ENCODE assay signal across 8 cellular contexts in genomic region chr1:144546274-144547171, GRCh38. TPM values are rescaled to one million over a fixed set of nuclear protein-coding genes. Genes with fewer than 3 reads are reported as not detected.
DNase-seq lines count a peak whose midpoint lies in the region; ATAC-seq and TF ChIP-seq lines count a peak whose summit lies in the region.
"Not testable (repeated sequence)": the region's sequence is repeated elsewhere in the genome, so short reads cannot be mapped to it uniquely, and the experiment has no call there.

No MANE protein-coding gene starts in this region.

- not testable (repeated sequence) for H4K20me1 ChIP-seq in fibroblast of lung (ENCODE audit: control insufficient read depth, extremely low read depth, insufficient read depth, low read length)

- H3K9me3 ChIP-seq in fibroblast of lung (ENCODE audit: control insufficient read depth, insufficient read depth, low read depth, low read length); mucosa of rectum (ENCODE audit: control insufficient read depth in 2 of 2, low read length in 2 of 2): not testable (repeated sequence)

- not testable (repeated sequence) for H3K79me2 ChIP-seq in fibroblast of lung (ENCODE audit: control insufficient read depth, insufficient read depth, low read length)

- H3K27ac ChIP-seq in fibroblast of lung (ENCODE audit: insufficient read depth, low read length) (peak overlapping the region; percentile 93), mucosa of rectum (ENCODE audit: low read depth in 2 of 2, low read length in 2 of 2) (peak overlapping the region; percentile 76 to 94)

- peak overlapping the region; percentile 9 to 75 (median 46) for H3K4me3 ChIP-seq in fibroblast of lung (replicated peaks in 1 of 4; ENCODE audit: control extremely low read depth in 1 of 4, insufficient read depth in 1 of 4, low read depth in 3 of 4, low read length in 4 of 4)
- peak overlapping the region; percentile 57 to 62 for H3K4me3 ChIP-seq in mucosa of rectum (ENCODE audit: low read length in 2 of 2)

- peak overlapping the region; percentile 69 for H2AFZ ChIP-seq in fibroblast of lung (ENCODE audit: low read length)

- not testable (repeated sequence) for H3K4me1 ChIP-seq in fibroblast of lung (ENCODE audit: control insufficient read depth, extremely low read depth, insufficient read depth, low read length); mucosa of rectum (ENCODE audit: control insufficient read depth in 2 of 2, insufficient read depth in 2 of 2, low read length in 2 of 2)

- H3K27me3 ChIP-seq in fibroblast of lung (ENCODE audit: control insufficient read depth, insufficient read depth, low read length); mucosa of rectum (ENCODE audit: control insufficient read depth in 2 of 2, insufficient read depth in 2 of 2, low read length in 2 of 2): not testable (repeated sequence)

- not testable (repeated sequence) for H3K36me3 ChIP-seq in fibroblast of lung (ENCODE audit: control insufficient read depth, insufficient read depth, low read length); mucosa of rectum (ENCODE audit: control insufficient read depth in 2 of 2, insufficient read depth in 2 of 2, low read length in 2 of 2)

- H3K9ac ChIP-seq in fibroblast of lung (ENCODE audit: insufficient read depth, low read length) (peak overlapping the region; percentile 68), mucosa of rectum (ENCODE audit: low read depth in 1 of 2, low read length in 2 of 2) (peak overlapping the region in 1 of 2 donors; percentile 80)

- TF ChIP-seq CTCF in fibroblast of lung (conservative IDR thresholded peaks at IDR 0.05 in 1 of 2, IDR thresholded peaks at IDR 0.05 in 1 of 2; ENCODE audit: low read depth in 1 of 2, low read length in 2 of 2): not testable (repeated sequence)

- H3K4me2 ChIP-seq in fibroblast of lung (ENCODE audit: extremely low read depth, insufficient read depth, low read length): peak overlapping the region; percentile 78

- DNase-seq in D341Med (ENCODE audit: low spot score): peak; percentile 48
- peak; percentile 81 for DNase-seq in HS-5 (ENCODE audit: low read depth)
- peak; percentile 97 to 99 for DNase-seq in SHP77 (lab: John Stamatoyannopoulos, UW)
- DNase-seq in activated T-helper 9 cell treated with anti-CD3 and anti-CD28 coated beads, Interleukin-2, amount 50 U/mL, for 16 hours (ENCODE audit: low read depth): peak; percentile 57
- DNase-seq in fibroblast of lung (ENCODE audit: low read depth in 2 of 2): peak; percentile 97
- peak; percentile 53 for DNase-seq in stimulated activated CD8-positive, alpha-beta memory T cell treated with anti-CD3 and anti-CD28 coated beads, Interleukin-4, amount 100 ng/mL, for 24 hours (ENCODE audit: low read depth)

- peak; percentile 86 for ATAC-seq in GM21515 (IDR thresholded peaks at IDR 0.05; ENCODE audit: unreplicated experiment)

RNA-seq across cellular contexts. Expression of gene PPIAL4F, which starts 46.2 kb away (rescaled TPM):
- total RNA-seq in fibroblast of lung: not detected in 2 replicates
- not detected in 2 replicates for polyA plus RNA-seq in fibroblast of lung
- not detected in 2 replicates for polyA plus RNA-seq in fibroblast of lung (2012)
- not detected in 2 replicates for polyA minus RNA-seq in fibroblast of lung (ENCODE audit: low replicate concordance)

Comparison
In these comparisons a context has a peak if more than half of its experiments do, and no peak if none do; other contexts are left out.
1. Peak in every context shown above with its lines: DNase-seq, ATAC-seq, H3K4me3 ChIP-seq and H3K27ac ChIP-seq.
2. DNase-seq: peak in every context shown above with its lines; median percentile 98 in SHP77; 97 in fibroblast of lung; 81 in HS-5; 57 in activated T-helper 9 cell treated with anti-CD3 and anti-CD28 coated beads, Interleukin-2, amount 50 U/mL, for 16 hours; 53 in stimulated activated CD8-positive, alpha-beta memory T cell treated with anti-CD3 and anti-CD28 coated beads, Interleukin-4, amount 100 ng/mL, for 24 hours; 48 in D341Med.